39 cellular contexts compared by ENCODE assay signal in the genomic region with DNA sequence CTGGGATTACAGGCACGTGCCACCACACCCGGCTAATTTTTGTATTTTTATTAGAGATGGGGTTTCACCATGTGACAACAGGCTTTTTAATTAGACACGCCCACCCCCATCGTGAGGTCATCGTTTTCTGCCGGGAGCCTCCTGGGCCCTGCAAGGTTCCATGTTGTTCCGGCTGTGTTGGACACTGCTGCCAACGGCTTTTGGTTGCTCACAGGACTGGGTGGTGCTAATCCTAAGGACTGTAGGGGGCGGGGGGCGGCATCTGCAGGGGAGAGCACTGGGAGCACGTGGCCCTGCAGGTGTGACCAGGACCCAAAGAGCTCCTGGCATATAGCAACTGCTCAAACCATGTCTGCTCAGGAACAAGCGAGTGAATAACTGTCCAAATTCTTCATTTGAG.
"Had no signal": no experiment of that assay in that cellular context is flagged by ENCODE, and none has a peak within 500 bp of the region (broad histone marks: within the 10 kb centered on the region; RNA-seq: fewer than 3 reads in every experiment).

No MANE protein-coding gene starts in this region.

- FAIRE-seq: astrocyte, bronchial epithelial cell had no signal

- H3K36me3 ChIP-seq: adrenal gland, ascending aorta, brain microvascular endothelial cell, breast epithelium, cardiac muscle cell had no signal

- ATAC-seq: activated naive CD4-positive, alpha-beta T cell treated with anti-CD3 and anti-CD28 coated beads, Interleukin-2, amount 50 U/mL, for 72 hours; activated naive CD8-positive, alpha-beta T cell treated with anti-CD3 and anti-CD28 coated beads, Interleukin-2, amount 50 U/mL, for 24 hours; activated T-cell treated with anti-CD3 and anti-CD28 coated beads, Interleukin-2, amount 50 U/mL, for 4 hours; activated T-cell treated with anti-CD3 and anti-CD28 coated beads, Interleukin-2, amount 50 U/mL, for 72 hours; activated T-helper 17 cell treated with anti-CD3 and anti-CD28 coated beads, Interleukin-2, amount 50 U/mL, for 72 hours; body of pancreas had no signal

- H3K27me3 Mint-ChIP-seq: activated naive CD4-positive, alpha-beta T cell treated with anti-CD3 and anti-CD28 coated beads, Interleukin-2, amount 50 U/mL, for 24 hours; activated naive CD8-positive, alpha-beta T cell; central memory CD8-positive, alpha-beta T cell had no signal

- H3K27ac Mint-ChIP-seq: activated naive CD4-positive, alpha-beta T cell treated with anti-CD3 and anti-CD28 coated beads for 36 hours; activated naive CD4-positive, alpha-beta T cell treated with anti-CD3 and anti-CD28 coated beads, Interleukin-2, amount 10 ng/mL, durations not matched to agents 7 days and 5 days; activated naive CD4-positive, alpha-beta T cell treated with anti-CD3 and anti-CD28 coated beads, Interleukin-2, amount 50 U/mL, for 24 hours; activated naive CD4-positive, alpha-beta T cell treated with anti-CD3 and anti-CD28 coated beads, Interleukin-2, amount 50 U/mL, for 72 hours; activated naive CD8-positive, alpha-beta T cell; activated naive CD8-positive, alpha-beta T cell treated with anti-CD3 and anti-CD28 coated beads for 36 hours; activated naive CD8-positive, alpha-beta T cell treated with anti-CD3 and anti-CD28 coated beads, Interleukin-2, amount 10 ng/mL, durations not matched to agents 7 days and 5 days; activated naive CD8-positive, alpha-beta T cell treated with anti-CD3 and anti-CD28 coated beads, Interleukin-2, amount 50 U/mL, for 24 hours; activated T-cell treated with anti-CD3 and anti-CD28 coated beads, Interleukin-2, amount 50 U/mL, for 24 hours; activated T-cell treated with anti-CD3 and anti-CD28 coated beads, Interleukin-2, amount 50 U/mL, for 72 hours; activated T-helper 1 cell treated with anti-CD3 and anti-CD28 coated beads, Interleukin-12 subunit alpha, Interleukin-12 subunit beta, Interleukin-2, Interleukin-4 antibody, amounts not matched to agents 30 ng/mL and 10 ng/mL and 1 ng/mL, durations not matched to agents 14 hours and 24 hours and 36 hours; activated T-helper 17 cell treated with anti-CD3 and anti-CD28 coated beads, Interleukin-2, amount 50 U/mL, for 72 hours; activated T-helper 2 cell treated with anti-CD3 and anti-CD28 coated beads, Interferon-gamma antibody, Interleukin-2, Interleukin-4, amounts not matched to agents 10 μg/mL and 5 μg/mL and 100 μg/mL, durations not matched to agents 14 hours and 24 hours and 36 hours; brain had no signal

- H3K9me3 ChIP-seq: adrenal gland, ascending aorta, body of pancreas, breast epithelium had no signal

- H3K36me3 Mint-ChIP-seq: activated naive CD4-positive, alpha-beta T cell treated with anti-CD3 and anti-CD28 coated beads, Interleukin-2, amount 10 ng/mL, durations not matched to agents 7 days and 5 days; activated naive CD4-positive, alpha-beta T cell treated with anti-CD3 and anti-CD28 coated beads, Interleukin-2, amount 50 U/mL, for 24 hours; activated naive CD4-positive, alpha-beta T cell treated with anti-CD3 and anti-CD28 coated beads, Interleukin-2, amount 50 U/mL, for 72 hours; activated naive CD8-positive, alpha-beta T cell; activated naive CD8-positive, alpha-beta T cell treated with anti-CD3 and anti-CD28 coated beads for 36 hours; activated naive CD8-positive, alpha-beta T cell treated with anti-CD3 and anti-CD28 coated beads, Interleukin-2, amount 10 ng/mL, durations not matched to agents 7 days and 5 days; brain had no signal

- DNase-seq: activated effector memory CD4-positive, alpha-beta T cell treated with anti-CD3 and anti-CD28 coated beads, Interleukin-2, amount 50 U/mL, for 16 hours; activated effector memory CD4-positive, alpha-beta T cell treated with Interleukin-2 at 50 U/mL for 16 hours; activated gamma-delta T cell; activated gamma-delta T cell treated with Interleukin-2 at 50 U/mL for 16 hours; activated naive CD4-positive, alpha-beta T cell; activated naive CD4-positive, alpha-beta T cell treated with anti-CD3 and anti-CD28 coated beads for 36 hours; activated naive CD4-positive, alpha-beta T cell treated with anti-CD3 and anti-CD28 coated beads, Interleukin-2, amount 10 ng/mL, durations not matched to agents 7 days and 5 days; activated naive CD4-positive, alpha-beta T cell treated with anti-CD3 and anti-CD28 coated beads, Interleukin-2, amount 50 U/mL, for 16 hours; activated naive CD4-positive, alpha-beta T cell treated with Interleukin-2 at 50 U/mL for 16 hours; activated naive CD8-positive, alpha-beta T cell treated with anti-CD3 and anti-CD28 coated beads for 36 hours; activated naive CD8-positive, alpha-beta T cell treated with anti-CD3 and anti-CD28 coated beads, Interleukin-2, amount 10 ng/mL, durations not matched to agents 7 days and 5 days; activated naive CD8-positive, alpha-beta T cell treated with anti-CD3 and anti-CD28 coated beads, Interleukin-2, amount 50 U/mL, for 24 hours; activated T-cell treated with anti-CD3 and anti-CD28 coated beads, Interleukin-2, amount 50 U/mL, for 1 hour; activated T-cell treated with anti-CD3 and anti-CD28 coated beads, Interleukin-2, amount 50 U/mL, for 24 hours; activated T-cell treated with anti-CD3 and anti-CD28 coated beads, Interleukin-2, amount 50 U/mL, for 4 hours; activated T-cell treated with anti-CD3 and anti-CD28 coated beads, Interleukin-2, amount 50 U/mL, for 48 hours; activated T-cell treated with anti-CD3 and anti-CD28 coated beads, Interleukin-2, amount 50 U/mL, for 72 hours; adrenal gland; amniotic stem cell; amygdala; anterior cingulate cortex; body of pancreas; brain microvascular endothelial cell; caudate nucleus; central memory CD4-positive, alpha-beta T cell; cerebellar nuclear complex had no signal

- H3K27ac ChIP-seq: adrenal gland, ascending aorta, body of pancreas, brain microvascular endothelial cell, breast epithelium, cardiac muscle cell had no signal

- H3K4me3 Mint-ChIP-seq: activated naive CD4-positive, alpha-beta T cell treated with anti-CD3 and anti-CD28 coated beads for 36 hours; activated naive CD4-positive, alpha-beta T cell treated with anti-CD3 and anti-CD28 coated beads, Interleukin-2, amount 10 ng/mL, durations not matched to agents 7 days and 5 days; activated naive CD4-positive, alpha-beta T cell treated with anti-CD3 and anti-CD28 coated beads, Interleukin-2, amount 50 U/mL, for 24 hours; activated naive CD8-positive, alpha-beta T cell; activated naive CD8-positive, alpha-beta T cell treated with anti-CD3 and anti-CD28 coated beads for 36 hours; activated naive CD8-positive, alpha-beta T cell treated with anti-CD3 and anti-CD28 coated beads, Interleukin-2, amount 10 ng/mL, durations not matched to agents 7 days and 5 days; activated naive CD8-positive, alpha-beta T cell treated with anti-CD3 and anti-CD28 coated beads, Interleukin-2, amount 50 U/mL, for 24 hours; activated T-cell treated with anti-CD3 and anti-CD28 coated beads, Interleukin-2, amount 50 U/mL, for 24 hours; activated T-cell treated with anti-CD3 and anti-CD28 coated beads, Interleukin-2, amount 50 U/mL, for 4 hours; activated T-cell treated with anti-CD3 and anti-CD28 coated beads, Interleukin-2, amount 50 U/mL, for 72 hours; activated T-helper 1 cell treated with anti-CD3 and anti-CD28 coated beads, Interleukin-12 subunit alpha, Interleukin-12 subunit beta, Interleukin-2, Interleukin-4 antibody, amounts not matched to agents 30 ng/mL and 10 ng/mL and 1 ng/mL, durations not matched to agents 14 hours and 24 hours and 36 hours; activated T-helper 17 cell treated with anti-CD3 and anti-CD28 coated beads, Interleukin-2, amount 50 U/mL, for 72 hours; brain; central memory CD8-positive, alpha-beta T cell had no signal

- H3K4me3 ChIP-seq: adrenal gland, ascending aorta, body of pancreas, breast epithelium, cardiac muscle cell had no signal

- H3K9me3 Mint-ChIP-seq: activated naive CD4-positive, alpha-beta T cell treated with anti-CD3 and anti-CD28 coated beads for 36 hours; activated naive CD4-positive, alpha-beta T cell treated with anti-CD3 and anti-CD28 coated beads, Interleukin-2, amount 10 ng/mL, durations not matched to agents 7 days and 5 days; activated naive CD4-positive, alpha-beta T cell treated with anti-CD3 and anti-CD28 coated beads, Interleukin-2, amount 50 U/mL, for 24 hours; activated naive CD4-positive, alpha-beta T cell treated with anti-CD3 and anti-CD28 coated beads, Interleukin-2, amount 50 U/mL, for 72 hours; activated naive CD8-positive, alpha-beta T cell treated with anti-CD3 and anti-CD28 coated beads for 36 hours; activated naive CD8-positive, alpha-beta T cell treated with anti-CD3 and anti-CD28 coated beads, Interleukin-2, amount 10 ng/mL, durations not matched to agents 7 days and 5 days; activated naive CD8-positive, alpha-beta T cell treated with anti-CD3 and anti-CD28 coated beads, Interleukin-2, amount 50 U/mL, for 24 hours; activated T-cell treated with anti-CD3 and anti-CD28 coated beads, Interleukin-2, amount 50 U/mL, for 24 hours; activated T-cell treated with anti-CD3 and anti-CD28 coated beads, Interleukin-2, amount 50 U/mL, for 4 hours; activated T-cell treated with anti-CD3 and anti-CD28 coated beads, Interleukin-2, amount 50 U/mL, for 72 hours; activated T-helper 1 cell treated with anti-CD3 and anti-CD28 coated beads, Interleukin-12 subunit alpha, Interleukin-12 subunit beta, Interleukin-2, Interleukin-4 antibody, amounts not matched to agents 30 ng/mL and 10 ng/mL and 1 ng/mL, durations not matched to agents 14 hours and 24 hours and 36 hours; activated T-helper 17 cell treated with anti-CD3 and anti-CD28 coated beads, Interleukin-2, amount 50 U/mL, for 72 hours; activated T-helper 2 cell treated with anti-CD3 and anti-CD28 coated beads, Interferon-gamma antibody, Interleukin-2, Interleukin-4, amounts not matched to agents 10 μg/mL and 5 μg/mL and 100 μg/mL, durations not matched to agents 14 hours and 24 hours and 36 hours; central memory CD8-positive, alpha-beta T cell had no signal

- H3K4me1 Mint-ChIP-seq: activated naive CD4-positive, alpha-beta T cell treated with anti-CD3 and anti-CD28 coated beads, Interleukin-2, amount 50 U/mL, for 24 hours; activated naive CD8-positive, alpha-beta T cell treated with anti-CD3 and anti-CD28 coated beads, Interleukin-2, amount 10 ng/mL, durations not matched to agents 7 days and 5 days; activated T-helper 17 cell treated with anti-CD3 and anti-CD28 coated beads, Interleukin-2, amount 50 U/mL, for 72 hours; brain had no signal

- H3K27me3 ChIP-seq: ascending aorta, body of pancreas, brain microvascular endothelial cell, breast epithelium, cardiac muscle cell had no signal

- H3K4me1 ChIP-seq: adrenal gland, ascending aorta, body of pancreas, breast epithelium had no signal
